In genomic region chr19:38773469-38774177, GRCh38 we compare ENCODE assay signal across 36 cellular contexts. TPM values are rescaled to one million over a fixed set of nuclear protein-coding genes. Genes with fewer than 3 reads are reported as not detected.
DNase-seq lines count a peak whose midpoint lies in the region; ATAC-seq, FAIRE-seq and TF ChIP-seq lines count a peak whose summit lies in the region.
"Had no signal": no experiment of that assay in that cellular context is flagged by ENCODE, and none has a peak within 500 bp of the region (broad histone marks: within the 10 kb centered on the region; RNA-seq: fewer than 3 reads in every experiment).

Gene LGALS7, minus strand, starts transcription at chr19:38773517. Its CDS starts 25 bp downstream, at chr19:38773492.

- H3K9me3 Mint-ChIP-seq in type B pancreatic cell, result no peaks in the 10 kb centered on the region
- H3K9me3 Mint-ChIP-seq: activated CD4-positive, alpha-beta memory T cell treated with anti-CD3 and anti-CD28 coated beads for 36 hours; activated naive CD4-positive, alpha-beta T cell treated with anti-CD3 and anti-CD28 coated beads for 36 hours; CD14-positive monocyte; HFFc6; natural killer cell treated with Interleukin-12 subunit alpha and Interleukin-12 subunit beta and Interleukin-15 and Interleukin-18, amount 100 ng/mL, for 72 hours; stimulated activated naive CD8-positive, alpha-beta T cell treated with anti-CD3 and anti-CD28 coated beads, Interleukin-15, Interleukin-2, amounts not matched to agents 100 ng/mL and 50 ng/mL, for 24 hours had no signal

- no peak within 1 kb of the TSS for H2AK9ac ChIP-seq in IMR-90 (replicated peaks; ENCODE audit: low read depth, low read length, poor library complexity)

- no peaks in the 10 kb centered on the region for H3K4me1 Mint-ChIP-seq in type B pancreatic cell (ENCODE audit: unreplicated experiment)

- DNase-seq in IMR-90, result no peak
- no peak for DNase-seq in RWPE2 (ENCODE audit: low spot score)
- DNase-seq in lower leg skin (ENCODE audit: low spot score in 2 of 2), result no peak
- no peak for DNase-seq in type B pancreatic cell (ENCODE audit: extremely low spot score, unreplicated experiment)
- DNase-seq in Right ventricle myocardium superior, result no peak
- DNase-seq in NCI-H2029 treated with DMSO at 0.1 percent for 48 hours (lab: John Stamatoyannopoulos, UW), result no peak
- no peak for DNase-seq in frontal cortex (ENCODE audit: low spot score in 2 of 2)
- DNase-seq: activated CD4-positive, alpha-beta memory T cell treated with anti-CD3 and anti-CD28 coated beads for 36 hours; activated CD4-positive, CD25-positive, alpha-beta regulatory T cell treated with anti-CD3 and anti-CD28 coated beads, Interleukin-2, amount 50 U/mL, for 72 hours; activated naive CD4-positive, alpha-beta T cell treated with anti-CD3 and anti-CD28 coated beads for 36 hours; adrenal gland; body of pancreas; cerebellar nuclear complex; DMS79; GM23248; HFFc6; hippocampal formation; left cardiac atrium; NCI-H1092; NCI-H187 treated with DMSO at 0.1 percent for 48 hours; NCI-H2227 treated with DMSO at 0.1 percent for 48 hours; NCI-H526 treated with DMSO at 0.1 percent for 48 hours; ovary; PC-3; SHP77; thyroid gland had no signal

- H3K18ac ChIP-seq in IMR-90 (ENCODE audit: low read depth, low read length), result no peak within 1 kb of the TSS

- peak within 1 kb of the TSS; percentile 41 for H2AFZ ChIP-seq in IMR-90 (replicated peaks; ENCODE audit: low read length, poor library complexity)
- H2AFZ ChIP-seq: GM23248 had no signal

- no peak within 1 kb of the TSS for H3K56ac ChIP-seq in IMR-90 (ENCODE audit: extremely low read depth, insufficient read depth, low read length)

- no peak for ATAC-seq in IMR-90 (ENCODE audit: low read depth)
- ATAC-seq in RWPE2 (ENCODE audit: low read depth), result no peak
- no peak for ATAC-seq in Right ventricle myocardium superior (ENCODE audit: poor library complexity)
- ATAC-seq: body of pancreas; gastroesophageal sphincter; left cardiac atrium; natural killer cell treated with Interleukin-12 subunit alpha and Interleukin-12 subunit beta and Interleukin-15 and Interleukin-18, amount 100 ng/mL, for 72 hours; PC-3 had no signal

- no peak for TF ChIP-seq POLR2A in IMR-90 (IDR thresholded peaks at IDR 0.05; ENCODE audit: low read depth, low read length)
- TF ChIP-seq POLR2A in lower leg skin (IDR thresholded peaks at IDR 0.05), result no peak

- intact Hi-C loops in IMR-90 (cut with micrococcal nuclease) (no loop called here), lower leg skin (cut with DNase I; ENCODE audit: low total_unique reads) (no loop called here), Right ventricle myocardium superior (cut with DNase I) (no loop called here)

- H4K91ac ChIP-seq in IMR-90 (ENCODE audit: insufficient read depth, low read depth, low read length), result no peak within 1 kb of the TSS

- H4K5ac ChIP-seq in IMR-90 (ENCODE audit: low read depth, low read length), result no peak within 1 kb of the TSS

- POLR2A ChIA-PET in IMR-90 (lab: Charles Lee; ENCODE audit: unreplicated experiment), result no interaction called here

- H3K9me3 ChIP-seq in IMR-90 (ENCODE audit: control insufficient read depth, insufficient read depth, low read length) (no peaks in the 10 kb centered on the region), RWPE2 (ENCODE audit: severe bottlenecking) (no peaks in the 10 kb centered on the region)
- H3K9me3 ChIP-seq: adrenal gland, body of pancreas, gastroesophageal sphincter, ovary, thyroid gland had no signal

- no peak within 1 kb of the TSS for H2BK15ac ChIP-seq in IMR-90 (ENCODE audit: low read depth, low read length)

- H3K27me3 ChIP-seq in IMR-90 (ENCODE audit: control insufficient read depth, insufficient read depth, low read length), result peaks cover under 1% of the 10 kb centered on the region; the same call in 1 of the 2 replicates
- H3K27me3 ChIP-seq in RWPE2 (ENCODE audit: insufficient read depth, poor library complexity, severe bottlenecking), result no peaks in the 10 kb centered on the region
- H3K27me3 ChIP-seq: adrenal gland, body of pancreas, ovary, thyroid gland had no signal

- no peak within 1 kb of the TSS for H4K8ac ChIP-seq in IMR-90 (ENCODE audit: low read depth in 2 of 2, low read length in 2 of 2)

- no peak for TF ChIP-seq CTCF in IMR-90 (conservative IDR thresholded peaks at IDR 0.05; ENCODE audit: low read depth, low read length)
- TF ChIP-seq CTCF in RWPE2 (IDR thresholded peaks at IDR 0.05; ENCODE audit: poor library complexity, severe bottlenecking), result no peak
- no peak for TF ChIP-seq CTCF in lower leg skin (IDR thresholded peaks at IDR 0.05)
- TF ChIP-seq CTCF in type B pancreatic cell (conservative IDR thresholded peaks at IDR 0.05), result no peak

- H2BK120ac ChIP-seq in IMR-90 (ENCODE audit: low read depth, low read length), result no peak within 1 kb of the TSS

- H2BK20ac ChIP-seq in IMR-90 (ENCODE audit: low read depth, low read length), result no peak within 1 kb of the TSS

- no peak within 1 kb of the TSS for H3K4me3 ChIP-seq in IMR-90 (ENCODE audit: insufficient read depth, low read depth, low read length)
- H3K4me3 ChIP-seq in RWPE2 (ENCODE audit: severe bottlenecking), result no peak within 1 kb of the TSS
- H3K4me3 ChIP-seq in lower leg skin (ENCODE audit: low read depth, poor library complexity, severe bottlenecking), result no peak within 1 kb of the TSS
- H3K4me3 ChIP-seq: adrenal gland, body of pancreas, gastroesophageal sphincter, GM23248, ovary, smooth muscle cell, thyroid gland had no signal

- BruUV-seq in IMR-90 (replicated peaks; lab: Mats Ljungman, UMichigan), result no TSS peak

- no peak for TF ChIP-seq RAD21 in IMR-90 (IDR thresholded peaks at IDR 0.05; ENCODE audit: low read length)

- H2AK5ac ChIP-seq in IMR-90 (ENCODE audit: low read depth, low read length), result no peak within 1 kb of the TSS

- no peaks in the 10 kb centered on the region for H3K79me1 ChIP-seq in IMR-90 (ENCODE audit: low read depth in 1 of 2, low read length in 2 of 2)

- no peaks in the 10 kb centered on the region for H3K36me3 Mint-ChIP-seq in type B pancreatic cell
- H3K36me3 Mint-ChIP-seq: activated CD4-positive, alpha-beta memory T cell treated with anti-CD3 and anti-CD28 coated beads for 36 hours; CD14-positive monocyte; natural killer cell treated with Interleukin-12 subunit alpha and Interleukin-12 subunit beta and Interleukin-15 and Interleukin-18, amount 100 ng/mL, for 72 hours had no signal

- in situ Hi-C loops in IMR-90 (cut with MboI; ENCODE audit: low sequenced_read_pairs), result no loop called here

- H4K20me1 ChIP-seq in IMR-90 (ENCODE audit: insufficient read depth, low read length), result no peaks in the 10 kb centered on the region

- H3K9ac ChIP-seq in IMR-90 (ENCODE audit: low read depth, low read length), result no peak within 1 kb of the TSS
- H3K9ac ChIP-seq: GM23248 had no signal

- dilution Hi-C loops in IMR-90 (cut with HindIII; ENCODE audit: low sequenced_read_pairs, unreplicated experiment), result no loop called here

- no peak within 1 kb of the TSS for H3K4ac ChIP-seq in IMR-90 (ENCODE audit: low read depth, low read length)

- peak within 1 kb of the TSS; percentile 36 for H3K27ac Mint-ChIP-seq in type B pancreatic cell
- H3K27ac Mint-ChIP-seq: activated CD4-positive, alpha-beta memory T cell treated with anti-CD3 and anti-CD28 coated beads for 36 hours; activated naive CD4-positive, alpha-beta T cell treated with anti-CD3 and anti-CD28 coated beads for 36 hours; CD14-positive monocyte; HFFc6; natural killer cell treated with Interleukin-12 subunit alpha and Interleukin-12 subunit beta and Interleukin-15 and Interleukin-18, amount 100 ng/mL, for 72 hours; stimulated activated naive CD8-positive, alpha-beta T cell treated with anti-CD3 and anti-CD28 coated beads, Interleukin-15, Interleukin-2, amounts not matched to agents 100 ng/mL and 50 ng/mL, for 24 hours had no signal

- no peaks in the 10 kb centered on the region for H3K9me1 ChIP-seq in IMR-90 (ENCODE audit: insufficient read depth, low read length)

- CTCF ChIA-PET in IMR-90 (lab: Yijun Ruan, JAX), result no interaction called here

- no peak for FAIRE-seq in frontal cortex (lab: Jason Lieb, UNC)
- FAIRE-seq: G401.6 had no signal

- H3K4me1 ChIP-seq in IMR-90 (ENCODE audit: control insufficient read depth, insufficient read depth, low read length) (no peaks in the 10 kb centered on the region), RWPE2 (ENCODE audit: insufficient read depth, poor library complexity, severe bottlenecking) (peaks cover 15% of the 10 kb centered on the region)

- no peak within 1 kb of the TSS for H3K23ac ChIP-seq in IMR-90 (ENCODE audit: low read depth, low read length)

- peaks cover 2% of the 10 kb centered on the region for H3K27me3 Mint-ChIP-seq in type B pancreatic cell
- H3K27me3 Mint-ChIP-seq: activated CD4-positive, alpha-beta memory T cell treated with anti-CD3 and anti-CD28 coated beads for 36 hours; stimulated activated naive CD8-positive, alpha-beta T cell treated with anti-CD3 and anti-CD28 coated beads, Interleukin-15, Interleukin-2, amounts not matched to agents 100 ng/mL and 50 ng/mL, for 24 hours had no signal

- no peak within 1 kb of the TSS for H3K14ac ChIP-seq in IMR-90 (replicated peaks; ENCODE audit: low read depth, low read length)

- H3K27ac ChIP-seq in IMR-90 (ENCODE audit: insufficient read depth, low read length) (no peak within 1 kb of the TSS), RWPE2 (ENCODE audit: poor library complexity, severe bottlenecking) (peak within 1 kb of the TSS; percentile 52)
- H3K27ac ChIP-seq: adrenal gland, body of pancreas, gastroesophageal sphincter, GM23248, ovary, thyroid gland had no signal

- H3K4me3 Mint-ChIP-seq in type B pancreatic cell, result no peak within 1 kb of the TSS
- H3K4me3 Mint-ChIP-seq: activated CD4-positive, alpha-beta memory T cell treated with anti-CD3 and anti-CD28 coated beads for 36 hours; activated naive CD4-positive, alpha-beta T cell treated with anti-CD3 and anti-CD28 coated beads for 36 hours; HFFc6; natural killer cell treated with Interleukin-12 subunit alpha and Interleukin-12 subunit beta and Interleukin-15 and Interleukin-18, amount 100 ng/mL, for 72 hours; stimulated activated naive CD8-positive, alpha-beta T cell treated with anti-CD3 and anti-CD28 coated beads, Interleukin-15, Interleukin-2, amounts not matched to agents 100 ng/mL and 50 ng/mL, for 24 hours had no signal

- no peak within 1 kb of the TSS for H2BK5ac ChIP-seq in IMR-90 (ENCODE audit: low read depth, low read length, poor library complexity, severe bottlenecking)

- no peak within 1 kb of the TSS for H3K4me2 ChIP-seq in IMR-90 (ENCODE audit: low read depth, low read length)
- H3K4me2 ChIP-seq: smooth muscle cell had no signal

- WGBS in IMR-90 (ENCODE audit: extremely low coverage in 2 of 2, insufficient read length in 1 of 2), 2 experiments, result 43% methylated on average over 2 of the region's 14 CpGs; no CpG with 5 or more reads in 1 of the 2 experiments
- WGBS in lower leg skin, 2 donors, result 44 to 67% methylated on average over 9 to 10 of the region's 14 CpGs

- H3K36me3 ChIP-seq in IMR-90 (ENCODE audit: control insufficient read depth, insufficient read depth, low read length) (no peaks in the 10 kb centered on the region), RWPE2 (ENCODE audit: low read depth) (no peaks in the 10 kb centered on the region)
- H3K36me3 ChIP-seq: adrenal gland, gastroesophageal sphincter, ovary, thyroid gland had no signal

RNA-seq across cellular contexts. Expression of gene LGALS7, which starts in this region (rescaled TPM):
- total RNA-seq in IMR-90 (2012; rRNA removed) (not detected in 2 replicates), lower leg skin (1,000 to 10,000 TPM in 1 of 4 donors, 100 to 1,000 TPM in 2, 10 to 100 TPM in 1; 36.0 to 1,062 (median 348) TPM), type B pancreatic cell (ENCODE audit: low replicate concordance) (1.8 and 1.9 TPM in 2 replicates), Right ventricle myocardium superior (not detected), frontal cortex (not detected)
- not detected in 2 replicates for polyA plus RNA-seq in IMR-90 (2012; rRNA removed)
- not detected in 2 replicates for polyA plus RNA-seq in IMR-90 (2012; cell fraction: cytosol; rRNA removed)
- not detected in 2 replicates for polyA plus RNA-seq in IMR-90 (2012; cell fraction: nucleus; rRNA removed; ENCODE audit: low replicate concordance)
- total RNA-seq: activated CD4-positive, alpha-beta memory T cell treated with anti-CD3 and anti-CD28 coated beads for 36 hours; activated naive CD4-positive, alpha-beta T cell treated with anti-CD3 and anti-CD28 coated beads for 36 hours; adrenal gland; body of pancreas; dermis microvascular lymphatic vessel endothelial cell; GM23248; HFFc6; left cardiac atrium; lung microvascular endothelial cell; mucosa of gallbladder; natural killer cell treated with Interleukin-12 subunit alpha and Interleukin-12 subunit beta and Interleukin-15 and Interleukin-18, amount 100 ng/mL, for 72 hours; PC-3; smooth muscle cell; T-helper 2 cell treated with Interferon-gamma antibody and Interleukin-4, amounts not matched to agents 100 ng/mL and 5 ng/mL, for 36 hours; thyroid gland had no signal
- polyA plus RNA-seq: adrenal gland, CD14-positive monocyte, GM23248, smooth muscle cell had no signal

Comparison
In these comparisons a context has a peak if more than half of its experiments do, and no peak if none do; other contexts are left out.
1. RNA of gene LGALS7 (total RNA-seq): 36.0 to 1,062 TPM in lower leg skin; 1.8 to 1.9 TPM in type B pancreatic cell, not detected in IMR-90, not detected in Right ventricle myocardium superior (single experiment) and not detected in frontal cortex (single experiment); every median in the first group is over 10 times any median in the second.